In genomic region chr3:68985391-68985790, GRCh38 we compare ENCODE assay signal across 14 cellular contexts. TPM values are rescaled to one million over a fixed set of nuclear protein-coding genes. Genes with fewer than 3 reads are reported as not detected.
A peak's percentile ranks its signal among the peaks of the same experiment; 100 is the strongest.
DNase-seq lines count a peak whose midpoint lies in the region; ATAC-seq and TF ChIP-seq lines count a peak whose summit lies in the region.
"Had no signal": no experiment of that assay in that cellular context is flagged by ENCODE, and none has a peak within 500 bp of the region (broad histone marks: within the 10 kb centered on the region; RNA-seq: fewer than 3 reads in every experiment).

No MANE protein-coding gene starts in this region.

- DNase-seq in EL (peak; percentile 16), HFFc6 (peak; percentile 29), amniotic epithelial cell (ENCODE audit: low read depth) (peak; percentile 35), iris pigment epithelial cell (ENCODE audit: low read depth) (peak; percentile 8), ACHN (no peak), Caco-2 (no peak)
- DNase-seq: CD8-positive, alpha-beta T cell; COR-L47; DND-41 had no signal

- no peak overlapping the region for H3K4me3 Mint-ChIP-seq in HFFc6
- H3K4me3 Mint-ChIP-seq in Caco-2 (ENCODE audit: unreplicated experiment): no peak overlapping the region
- H3K4me3 Mint-ChIP-seq: CD14-positive monocyte; CD8-positive, alpha-beta T cell had no signal

- CTCF ChIA-PET in Caco-2 (lab: Charles Lee): no interaction called here

- H3K36me3 Mint-ChIP-seq in HFFc6 (ENCODE audit: low read depth): peaks cover 33% of the 10 kb centered on the region
- no peaks in the 10 kb centered on the region for H3K36me3 Mint-ChIP-seq in Caco-2 (ENCODE audit: insufficient read depth, unreplicated experiment)

- no TSS peak for BruUV-seq in Caco-2 (replicated peaks; lab: Mats Ljungman, UMichigan)

- H3K4me3 ChIP-seq in Caco-2 (ENCODE audit: low read depth, low read length): no peak overlapping the region
- H3K4me3 ChIP-seq: A549 had no signal

- ATAC-seq in HG03280 (IDR thresholded peaks at IDR 0.05; ENCODE audit: unreplicated experiment): no peak
- ATAC-seq: A549; CD8-positive, alpha-beta T cell; HCT116 had no signal

- intact Hi-C loops in Caco-2 (cut with micrococcal nuclease; ENCODE audit: unreplicated experiment): no loop called here

- no peaks in the 10 kb centered on the region for H3K4me1 ChIP-seq in Caco-2
- H3K4me1 ChIP-seq: A549 had no signal

- in situ Hi-C loops in ACHN (cut with HindIII; ENCODE audit: low pct_ligation_motif_present, low pct_unique_long_range_greater_than_20kb, low sequenced_read_pairs): no loop called here

- no peak for TF ChIP-seq CTCF in HFFc6 (IDR thresholded peaks at IDR 0.05)
- TF ChIP-seq CTCF in Caco-2 (IDR thresholded peaks at IDR 0.05; ENCODE audit: insufficient read depth in 1 of 2, low read depth in 1 of 2, low read length in 1 of 2, severe bottlenecking in 1 of 2, unreplicated experiment in 1 of 2): no peak

- peaks cover 1% of the 10 kb centered on the region; the same call in 1 of the 2 replicates for H3K36me3 ChIP-seq in Caco-2 (ENCODE audit: control insufficient read depth, insufficient read depth, low read length)

- H3K27me3 Mint-ChIP-seq in HFFc6 (ENCODE audit: insufficient read depth): no peaks in the 10 kb centered on the region
- no peaks in the 10 kb centered on the region for H3K27me3 Mint-ChIP-seq in Caco-2 (ENCODE audit: insufficient read depth, unreplicated experiment)

- H3K27ac Mint-ChIP-seq in HFFc6 (peak overlapping the region; percentile 25; the same call in 1 of the 2 replicates), Caco-2 (ENCODE audit: unreplicated experiment) (no peak overlapping the region)
- H3K27ac Mint-ChIP-seq: CD14-positive monocyte; CD8-positive, alpha-beta T cell had no signal

- POLR2A ChIA-PET in Caco-2 (lab: Charles Lee): no interaction called here

- H3K9me3 Mint-ChIP-seq in HFFc6 (no peaks in the 10 kb centered on the region), Caco-2 (ENCODE audit: unreplicated experiment) (no peaks in the 10 kb centered on the region)
- H3K9me3 Mint-ChIP-seq: CD14-positive monocyte; CD8-positive, alpha-beta T cell had no signal

- no peaks in the 10 kb centered on the region for H3K9me3 ChIP-seq in Caco-2
- H3K9me3 ChIP-seq: A549 had no signal

- H3K27me3 ChIP-seq in Caco-2 (replicated peaks; ENCODE audit: control insufficient read depth, insufficient read depth, low read length): no peaks in the 10 kb centered on the region

- H3K4me1 Mint-ChIP-seq in HFFc6 (ENCODE audit: low read depth) (peaks cover 41% of the 10 kb centered on the region), Caco-2 (ENCODE audit: low read depth, unreplicated experiment) (no peaks in the 10 kb centered on the region)

RNA-seq across cellular contexts. Expression of gene EOGT, which starts 28.1 kb away (rescaled TPM):
- 10 to 100 TPM; 26.9 to 31.6 (median 28.2) TPM for total RNA-seq in HFFc6 (2021; fragmentation: NEBNext Ultra II Directional; extraction: Animal tissue kit (Norgen Biotek cat#: 25700))
- 16.1 and 17.1 TPM in 2 replicates for total RNA-seq in Caco-2 (2022)

RNA-seq across cellular contexts. Expression of gene TAFA4, which starts 53.0 kb away (rescaled TPM):
- not detected for total RNA-seq in HFFc6 (2021; fragmentation: NEBNext Ultra II Directional; extraction: Animal tissue kit (Norgen Biotek cat#: 25700))
- not detected in 2 replicates for total RNA-seq in Caco-2 (2022)
- total RNA-seq: CD8-positive, alpha-beta T cell; HT-29 had no signal

Comparison
In these comparisons a context has a peak if more than half of its experiments do, and no peak if none do; other contexts are left out.
1. DNase-seq: peak in EL (single experiment), HFFc6 (single experiment), amniotic epithelial cell (single experiment) and iris pigment epithelial cell (single experiment); none in ACHN (single experiment) and Caco-2 (0 of 2).